ENCODE assay signal across 8 cellular contexts in genomic region chr1:15261155-15262002, GRCh38. TPM values are rescaled to one million over a fixed set of nuclear protein-coding genes. Genes with fewer than 3 reads are reported as not detected.
A peak's percentile ranks its signal among the peaks of the same experiment; 100 is the strongest.
DNase-seq lines count a peak whose midpoint lies in the region; ATAC-seq and TF ChIP-seq lines count a peak whose summit lies in the region.

No MANE protein-coding gene starts in this region.

- POLR2A ChIA-PET in T-cell (lab: Charles Lee) (no interaction called here), Caco-2 (lab: Charles Lee) (no interaction called here)

- H3K4me3 Mint-ChIP-seq in T-cell (peak overlapping the region in 2 of 3 donors; percentile 22 to 38), Caco-2 (ENCODE audit: unreplicated experiment) (no peak overlapping the region)

- no TSS peak for BruUV-seq in Caco-2 (replicated peaks; lab: Mats Ljungman, UMichigan)

- H3K9me3 ChIP-seq in skeletal muscle tissue (ENCODE audit: control insufficient read depth in 3 of 3, low read length in 3 of 3), result no peaks in the 10 kb centered on the region
- no peaks in the 10 kb centered on the region for H3K9me3 ChIP-seq in Caco-2

- H3K9ac ChIP-seq in skeletal muscle tissue (ENCODE audit: low read depth in 1 of 3, low read length in 3 of 3), result no peak overlapping the region

- H3K4me3 ChIP-seq in skeletal muscle tissue (ENCODE audit: low read length in 3 of 3) (no peak overlapping the region), Caco-2 (ENCODE audit: low read depth, low read length) (no peak overlapping the region)

- CTCF ChIA-PET in T-cell (lab: Charles Lee), result no interaction called here
- CTCF ChIA-PET in Caco-2 (lab: Charles Lee), result interaction anchor here (0.6 kb wide), 1 partner anchor 9 kb away, joined by 3 read pairs; no protein-coding TSS in a partner anchor

- H3K9me3 Mint-ChIP-seq in T-cell (peaks cover 0 to 11% (median 2%) of the 10 kb centered on the region in 3 donors), Caco-2 (ENCODE audit: unreplicated experiment) (no peaks in the 10 kb centered on the region)

- no peaks in the 10 kb centered on the region for H3K36me3 Mint-ChIP-seq in T-cell
- H3K36me3 Mint-ChIP-seq in Caco-2 (ENCODE audit: insufficient read depth, unreplicated experiment), result no peaks in the 10 kb centered on the region

- H3K27ac Mint-ChIP-seq in T-cell, result no peak overlapping the region
- H3K27ac Mint-ChIP-seq in Caco-2 (ENCODE audit: unreplicated experiment), result no peak overlapping the region

- peaks cover 42 to 44% of the 10 kb centered on the region in 2 donors for H3K27me3 Mint-ChIP-seq in T-cell
- H3K27me3 Mint-ChIP-seq in Caco-2 (ENCODE audit: insufficient read depth, unreplicated experiment), result no peaks in the 10 kb centered on the region

- H3K27ac ChIP-seq in foreskin keratinocyte (no peak overlapping the region), skeletal muscle tissue (ENCODE audit: low read depth, low read length) (peak overlapping the region; percentile 56)

- DNase-seq in T-cell, result peak in 1 of 34 experiments; percentile 29
- no peak for DNase-seq in foreskin keratinocyte
- no peak for DNase-seq in Caco-2
- DNase-seq in NCI-H1092 treated with DMSO at 0.1 percent for 48 hours (lab: John Stamatoyannopoulos, UW), result no peak
- no peak for DNase-seq in NCI-H2227 treated with DMSO at 0.1 percent for 48 hours (lab: John Stamatoyannopoulos, UW)

- peaks cover 14 to 18% (median 16%) of the 10 kb centered on the region in 3 donors for H3K4me1 Mint-ChIP-seq in T-cell
- H3K4me1 Mint-ChIP-seq in Caco-2 (ENCODE audit: low read depth, unreplicated experiment), result no peaks in the 10 kb centered on the region

- H3K36me3 ChIP-seq in skeletal muscle tissue (ENCODE audit: control insufficient read depth in 3 of 3, insufficient read depth in 3 of 3, low read length in 3 of 3) (no peaks in the 10 kb centered on the region), Caco-2 (ENCODE audit: control insufficient read depth, insufficient read depth, low read length) (no peaks in the 10 kb centered on the region)

- peak; percentile 44 for ATAC-seq in GM18909 (IDR thresholded peaks at IDR 0.05; ENCODE audit: poor library complexity, unreplicated experiment)
- ATAC-seq in T-cell (replicated peaks in 1 of 4), result peak in 1 of 4 experiments; percentile 43
- peak; percentile 52 for ATAC-seq in foreskin keratinocyte
- no peak for ATAC-seq in GM19351 (IDR thresholded peaks at IDR 0.05; ENCODE audit: unreplicated experiment)

- TF ChIP-seq CTCF in foreskin keratinocyte (conservative IDR thresholded peaks at IDR 0.05), result no peak
- TF ChIP-seq CTCF in Caco-2 (IDR thresholded peaks at IDR 0.05; ENCODE audit: insufficient read depth in 1 of 2, low read depth in 1 of 2, low read length in 1 of 2, severe bottlenecking in 1 of 2, unreplicated experiment in 1 of 2), result no peak

- no peaks in the 10 kb centered on the region for H3K27me3 ChIP-seq in foreskin keratinocyte
- H3K27me3 ChIP-seq in skeletal muscle tissue (ENCODE audit: control insufficient read depth in 3 of 3, insufficient read depth in 3 of 3, low read length in 3 of 3), result peaks cover 0 to 6% (median 0%) of the 10 kb centered on the region in 3 donors
- H3K27me3 ChIP-seq in Caco-2 (replicated peaks; ENCODE audit: control insufficient read depth, insufficient read depth, low read length), result no peaks in the 10 kb centered on the region

- intact Hi-C loops in Caco-2 (cut with micrococcal nuclease; ENCODE audit: unreplicated experiment), result no loop called here

- H3K4me1 ChIP-seq in foreskin keratinocyte, result no peaks in the 10 kb centered on the region
- peaks cover 0 to 6% (median 0%) of the 10 kb centered on the region in 3 donors for H3K4me1 ChIP-seq in skeletal muscle tissue (ENCODE audit: control insufficient read depth in 3 of 3, insufficient read depth in 3 of 3, low read length in 3 of 3)
- H3K4me1 ChIP-seq in Caco-2, result no peaks in the 10 kb centered on the region

RNA-seq across cellular contexts. Expression of gene FHAD1, which starts 14.4 kb away (rescaled TPM):
- total RNA-seq in T-cell (under 1 TPM in 1 of 5 donors, not detected in 4; 0.96 TPM), foreskin keratinocyte (0.24 and 0.25 TPM in 2 replicates), skeletal muscle tissue (2.1 TPM), Caco-2 (2022) (0.18 TPM in 1 of 2 replicates, not detected in the other)
- polyA plus RNA-seq in foreskin keratinocyte, result 0.16 and 0.24 TPM in 2 replicates
